In genomic region chr5:30392897-30393296, GRCh38 we compare ENCODE assay signal across 33 cellular contexts.
DNase-seq lines count a peak whose midpoint lies in the region; ATAC-seq, FAIRE-seq and TF ChIP-seq lines count a peak whose summit lies in the region.
"Had no signal": no experiment of that assay in that cellular context is flagged by ENCODE, and none has a peak within 500 bp of the region (broad histone marks: within the 10 kb centered on the region; RNA-seq: fewer than 3 reads in every experiment).

No MANE protein-coding gene starts in this region.

- no peak for TF ChIP-seq CTCF in GM23338 (conservative IDR thresholded peaks at IDR 0.05; ENCODE audit: low read depth in 2 of 2)
- TF ChIP-seq CTCF in bronchial epithelial cell (IDR thresholded peaks at IDR 0.05; ENCODE audit: insufficient read depth, low read length, severe bottlenecking), result no peak
- TF ChIP-seq CTCF in testis (IDR thresholded peaks at IDR 0.05), result no peak
- TF ChIP-seq CTCF in lower lobe of right lung (IDR thresholded peaks at IDR 0.05), result no peak

- no peak overlapping the region for H3K4me3 ChIP-seq in GM23338
- H3K4me3 ChIP-seq in bronchial epithelial cell (ENCODE audit: low read depth, low read length), result no peak overlapping the region
- peak overlapping the region; percentile 24 to 38 for H3K4me3 ChIP-seq in testis
- H3K4me3 ChIP-seq in lower lobe of right lung, result no peak overlapping the region
- H3K4me3 ChIP-seq: BLaER1, spleen, vagina had no signal

- H3K9me2 ChIP-seq in GM23338 (ENCODE audit: insufficient read depth), result peaks cover 11% of the 10 kb centered on the region

- intact Hi-C loops in testis (cut with DNase I; ENCODE audit: low total_unique reads), result no loop called here
- intact Hi-C loops in lower lobe of right lung (cut with DNase I), result no loop called here

- no peak overlapping the region for H3K27ac Mint-ChIP-seq in GM23338
- no peak overlapping the region for H3K27ac Mint-ChIP-seq in activated CD8-positive, alpha-beta memory T cell treated with anti-CD3 and anti-CD28 coated beads, Interleukin-2, amount 10 ng/mL, durations not matched to agents 7 days and 5 days
- H3K27ac Mint-ChIP-seq: mesothelial cell of epicardium; stimulated activated naive CD8-positive, alpha-beta T cell treated with anti-CD3 and anti-CD28 coated beads, Interleukin-15, Interleukin-2, amounts not matched to agents 100 ng/mL and 50 ng/mL, for 24 hours had no signal

- ATAC-seq in GM23338 (no peak), lower lobe of right lung (no peak)
- no peak for ATAC-seq in activated CD8-positive, alpha-beta memory T cell treated with anti-CD3 and anti-CD28 coated beads, Interleukin-2, amount 10 ng/mL, durations not matched to agents 7 days and 5 days
- ATAC-seq: activated CD4-positive, CD25-positive, alpha-beta regulatory T cell treated with anti-CD3 and anti-CD28 coated beads, Interleukin-2, amount 50 U/mL, for 24 hours; left ventricle myocardium superior; right cardiac atrium had no signal

- H3K4me3 Mint-ChIP-seq in GM23338, result no peak overlapping the region
- no peak overlapping the region for H3K4me3 Mint-ChIP-seq in activated CD8-positive, alpha-beta memory T cell treated with anti-CD3 and anti-CD28 coated beads, Interleukin-2, amount 10 ng/mL, durations not matched to agents 7 days and 5 days
- H3K4me3 Mint-ChIP-seq: mesothelial cell of epicardium; stimulated activated naive CD8-positive, alpha-beta T cell treated with anti-CD3 and anti-CD28 coated beads, Interleukin-15, Interleukin-2, amounts not matched to agents 100 ng/mL and 50 ng/mL, for 24 hours had no signal

- H3K4me1 ChIP-seq in GM23338 (ENCODE audit: insufficient read depth) (0 out of 2 replicates have a peak, but pooled peaks cover 5% of the 10 kb centered on the region), testis (no peaks in the 10 kb centered on the region), lower lobe of right lung (no peaks in the 10 kb centered on the region)
- H3K4me1 ChIP-seq: BLaER1, spleen, vagina had no signal

- CTCF ChIA-PET in activated CD8-positive, alpha-beta memory T cell treated with anti-CD3 and anti-CD28 coated beads, Interleukin-2, amount 10 ng/mL, durations not matched to agents 7 days and 5 days (lab: Charles Lee), result no interaction called here

- no peak for TF ChIP-seq POLR2A in testis (IDR thresholded peaks at IDR 0.05)

- WGBS in testis, 2 donors, result 37 to 60% methylated on average over 5 of the region's 5 CpGs

- H3K79me2 ChIP-seq in GM23338 (replicated peaks; ENCODE audit: insufficient read depth), result no peaks in the 10 kb centered on the region

- DNase-seq in GM23338 (ENCODE audit: low spot score) (no peak), NCI-H510A (lab: John Stamatoyannopoulos, UW) (peak; percentile 62), bronchial epithelial cell (ENCODE audit: low read depth) (peak; percentile 11), testis (no peak), lower lobe of right lung (no peak), putamen (ENCODE audit: low spot score) (no peak)
- DNase-seq in activated CD8-positive, alpha-beta memory T cell treated with anti-CD3 and anti-CD28 coated beads, Interleukin-2, amount 10 ng/mL, durations not matched to agents 7 days and 5 days, result no peak
- DNase-seq: activated CD4-positive, alpha-beta T cell treated with anti-CD3 and anti-CD28 coated beads, Interleukin-2, amount 50 U/mL, for 4 hours; activated T-cell treated with anti-CD3 and anti-CD28 coated beads, Interleukin-2, amount 50 U/mL, for 48 hours; caudate nucleus; cortex of kidney; DMS79; effector memory CD4-positive, alpha-beta T cell; erythroblast; GDM1; glutamatergic neuron; IMR-90; islet precursor cell; left ventricle myocardium superior; naive B cell; NCI-H1092; NCI-H1694 treated with DMSO at 0.1 percent for 48 hours; NCI-H526 treated with DMSO at 0.1 percent for 48 hours; spleen; stimulated activated CD4-positive, alpha-beta T cell treated with anti-CD3 and anti-CD28 coated beads, Interleukin-2, amount 100 ng/mL, for 24 hours; stimulated activated CD8-positive, alpha-beta memory T cell treated with anti-CD3 and anti-CD28 coated beads, Interleukin-4, amount 100 ng/mL, for 48 hours; T-helper 2 cell had no signal

- peak overlapping the region; percentile 48; the same call in 1 of the 2 replicates for H2AFZ ChIP-seq in GM23338

- H3K27me3 Mint-ChIP-seq in GM23338 (ENCODE audit: insufficient read depth, low read depth, poor library complexity), result peaks cover 1% of the 10 kb centered on the region
- H3K27me3 Mint-ChIP-seq in activated CD8-positive, alpha-beta memory T cell treated with anti-CD3 and anti-CD28 coated beads, Interleukin-2, amount 10 ng/mL, durations not matched to agents 7 days and 5 days, result no peaks in the 10 kb centered on the region
- H3K27me3 Mint-ChIP-seq: naive B cell; stimulated activated naive CD8-positive, alpha-beta T cell treated with anti-CD3 and anti-CD28 coated beads, Interleukin-15, Interleukin-2, amounts not matched to agents 100 ng/mL and 50 ng/mL, for 24 hours had no signal

- no peak for FAIRE-seq in bronchial epithelial cell (lab: Jason Lieb, UNC)

- H3K4me2 ChIP-seq in GM23338, result no peak overlapping the region
- H3K4me2 ChIP-seq: BLaER1 had no signal

- peaks cover 21% of the 10 kb centered on the region for H3K4me1 Mint-ChIP-seq in GM23338
- H3K4me1 Mint-ChIP-seq in activated CD8-positive, alpha-beta memory T cell treated with anti-CD3 and anti-CD28 coated beads, Interleukin-2, amount 10 ng/mL, durations not matched to agents 7 days and 5 days, result no peaks in the 10 kb centered on the region
- H3K4me1 Mint-ChIP-seq: naive B cell had no signal

- no peaks in the 10 kb centered on the region for H3K9me3 ChIP-seq in testis
- H3K9me3 ChIP-seq in lower lobe of right lung, result no peaks in the 10 kb centered on the region
- H3K9me3 ChIP-seq: BLaER1, vagina had no signal

- H3K27ac ChIP-seq in GM23338 (ENCODE audit: low read depth) (no peak overlapping the region), testis (no peak overlapping the region), lower lobe of right lung (no peak overlapping the region)
- H3K27ac ChIP-seq: BLaER1, spleen, vagina had no signal

- H3K36me3 ChIP-seq in GM23338 (ENCODE audit: insufficient read depth), result no peaks in the 10 kb centered on the region
- no peaks in the 10 kb centered on the region for H3K36me3 ChIP-seq in bronchial epithelial cell (ENCODE audit: control insufficient read depth, insufficient read depth, low read length)
- H3K36me3 ChIP-seq in testis (ENCODE audit: low read depth, missing control alignments), result no peaks in the 10 kb centered on the region
- H3K36me3 ChIP-seq in lower lobe of right lung, result no peaks in the 10 kb centered on the region
- H3K36me3 ChIP-seq: BLaER1, spleen, vagina had no signal

- H3K27me3 ChIP-seq in GM23338 (ENCODE audit: insufficient read depth), result no peaks in the 10 kb centered on the region
- H3K27me3 ChIP-seq in bronchial epithelial cell (ENCODE audit: control insufficient read depth, insufficient read depth, low read length), result no peaks in the 10 kb centered on the region
- H3K27me3 ChIP-seq in testis, result no peaks in the 10 kb centered on the region
- no peaks in the 10 kb centered on the region for H3K27me3 ChIP-seq in lower lobe of right lung (ENCODE audit: low read depth)
- H3K27me3 ChIP-seq: BLaER1, spleen, vagina had no signal

- H3K9me3 Mint-ChIP-seq in GM23338, result no peaks in the 10 kb centered on the region
- H3K9me3 Mint-ChIP-seq in activated CD8-positive, alpha-beta memory T cell treated with anti-CD3 and anti-CD28 coated beads, Interleukin-2, amount 10 ng/mL, durations not matched to agents 7 days and 5 days (ENCODE audit: low read depth), result peaks cover 16% of the 10 kb centered on the region
- H3K9me3 Mint-ChIP-seq: mesothelial cell of epicardium had no signal

- peaks cover 5% of the 10 kb centered on the region; the same call in 1 of the 3 replicates for H3K36me3 Mint-ChIP-seq in GM23338 (ENCODE audit: low read depth)
- H3K36me3 Mint-ChIP-seq in activated CD8-positive, alpha-beta memory T cell treated with anti-CD3 and anti-CD28 coated beads, Interleukin-2, amount 10 ng/mL, durations not matched to agents 7 days and 5 days, result no peaks in the 10 kb centered on the region
- H3K36me3 Mint-ChIP-seq: mesothelial cell of epicardium, naive B cell had no signal

- H3F3A ChIP-seq in GM23338 (replicated peaks; ENCODE audit: low read depth), result no peaks in the 10 kb centered on the region

- no peaks in the 10 kb centered on the region for H4K20me1 ChIP-seq in GM23338 (replicated peaks; ENCODE audit: insufficient read depth)
- H4K20me1 ChIP-seq: BLaER1 had no signal

TF ChIP-seq in GM23338, 12 proteins besides CTCF, POLR2A, EP300 and RAD21 (continues in another document):
- TF ChIP-seq EZH2phosphoT487 (IDR thresholded peaks at IDR 0.05; ENCODE audit: unreplicated experiment), result no peak
- TF ChIP-seq EZH2 (IDR thresholded peaks at IDR 0.05; ENCODE audit: low read depth, unreplicated experiment), result no peak
- TF ChIP-seq CREB1 (CRISPR knock-in tag; IDR thresholded peaks at IDR 0.05; ENCODE audit: low read depth), result no peak
- TF ChIP-seq, protein P1, sequence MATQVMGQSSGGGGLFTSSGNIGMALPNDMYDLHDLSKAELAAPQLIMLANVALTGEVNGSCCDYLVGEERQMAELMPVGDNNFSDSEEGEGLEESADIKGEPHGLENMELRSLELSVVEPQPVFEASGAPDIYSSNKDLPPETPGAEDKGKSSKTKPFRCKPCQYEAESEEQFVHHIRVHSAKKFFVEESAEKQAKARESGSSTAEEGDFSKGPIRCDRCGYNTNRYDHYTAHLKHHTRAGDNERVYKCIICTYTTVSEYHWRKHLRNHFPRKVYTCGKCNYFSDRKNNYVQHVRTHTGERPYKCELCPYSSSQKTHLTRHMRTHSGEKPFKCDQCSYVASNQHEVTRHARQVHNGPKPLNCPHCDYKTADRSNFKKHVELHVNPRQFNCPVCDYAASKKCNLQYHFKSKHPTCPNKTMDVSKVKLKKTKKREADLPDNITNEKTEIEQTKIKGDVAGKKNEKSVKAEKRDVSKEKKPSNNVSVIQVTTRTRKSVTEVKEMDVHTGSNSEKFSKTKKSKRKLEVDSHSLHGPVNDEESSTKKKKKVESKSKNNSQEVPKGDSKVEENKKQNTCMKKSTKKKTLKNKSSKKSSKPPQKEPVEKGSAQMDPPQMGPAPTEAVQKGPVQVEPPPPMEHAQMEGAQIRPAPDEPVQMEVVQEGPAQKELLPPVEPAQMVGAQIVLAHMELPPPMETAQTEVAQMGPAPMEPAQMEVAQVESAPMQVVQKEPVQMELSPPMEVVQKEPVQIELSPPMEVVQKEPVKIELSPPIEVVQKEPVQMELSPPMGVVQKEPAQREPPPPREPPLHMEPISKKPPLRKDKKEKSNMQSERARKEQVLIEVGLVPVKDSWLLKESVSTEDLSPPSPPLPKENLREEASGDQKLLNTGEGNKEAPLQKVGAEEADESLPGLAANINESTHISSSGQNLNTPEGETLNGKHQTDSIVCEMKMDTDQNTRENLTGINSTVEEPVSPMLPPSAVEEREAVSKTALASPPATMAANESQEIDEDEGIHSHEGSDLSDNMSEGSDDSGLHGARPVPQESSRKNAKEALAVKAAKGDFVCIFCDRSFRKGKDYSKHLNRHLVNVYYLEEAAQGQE (IDR thresholded peaks at IDR 0.05; ENCODE audit: unreplicated experiment), result no peak
- no peak for TF ChIP-seq STAT1 (IDR thresholded peaks at IDR 0.05; ENCODE audit: unreplicated experiment)

Comparison
In these comparisons a context has a peak if more than half of its experiments do, and no peak if none do; other contexts are left out.
1. DNase-seq: peak in NCI-H510A (single experiment) and bronchial epithelial cell (single experiment); none in GM23338 (single experiment), testis (single experiment), lower lobe of right lung (single experiment), activated CD8-positive, alpha-beta memory T cell treated with anti-CD3 and anti-CD28 coated beads, Interleukin-2, amount 10 ng/mL, durations not matched to agents 7 days and 5 days (single experiment) and putamen (single experiment).
2. H3K4me3 ChIP-seq: peak in testis (2 of 2); none in GM23338 (single experiment), bronchial epithelial cell (single experiment) and lower lobe of right lung (single experiment).